ENCODE assay signal across 24 cellular contexts in the genomic region with DNA sequence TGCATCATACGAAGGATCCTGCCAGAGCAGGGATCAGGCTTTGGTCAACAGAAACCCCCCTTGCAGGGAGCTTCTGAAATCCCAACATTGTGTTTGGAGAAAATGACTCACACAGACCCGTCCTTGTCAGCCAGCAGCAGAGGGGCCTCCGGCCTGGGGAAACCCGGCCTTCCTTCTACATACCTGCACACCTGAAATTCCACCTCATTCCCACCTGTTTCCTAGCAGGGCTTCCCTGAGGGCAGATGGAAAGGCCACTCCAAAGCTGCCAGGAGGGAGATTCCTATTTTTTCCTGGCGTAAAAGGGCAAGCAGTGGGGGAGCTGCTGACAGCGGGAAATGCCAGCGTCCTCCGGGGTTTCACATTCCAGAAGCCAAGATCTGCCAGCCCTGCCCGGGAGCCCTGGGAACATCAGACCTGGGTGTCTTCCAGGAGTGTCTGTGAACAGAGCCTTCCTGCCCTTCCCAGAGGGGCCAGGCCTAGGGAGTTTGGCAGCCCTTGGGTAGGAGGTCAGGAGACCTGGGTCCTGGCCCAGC. TPM values are rescaled to one million over a fixed set of nuclear protein-coding genes. Genes with fewer than 3 reads are reported as not detected.
"Had no signal": no experiment of that assay in that cellular context is flagged by ENCODE, and none has a peak within 500 bp of the region (broad histone marks: within the 10 kb centered on the region; RNA-seq: fewer than 3 reads in every experiment).

No MANE protein-coding gene starts in this region.

- H3K27ac ChIP-seq: esophagus muscularis mucosa, prostate gland, right lobe of liver, stomach, testis, upper lobe of right lung had no signal

- ATAC-seq: activated T-cell treated with anti-CD3 and anti-CD28 coated beads, Interleukin-2, amount 50 U/mL, for 4 hours; right lobe of liver; upper lobe of right lung had no signal

- H3K4me3 Mint-ChIP-seq: activated naive CD4-positive, alpha-beta T cell treated with anti-CD3 and anti-CD28 coated beads, Interleukin-2, amount 10 ng/mL, durations not matched to agents 7 days and 5 days; activated naive CD8-positive, alpha-beta T cell treated with anti-CD3 and anti-CD28 coated beads, Interleukin-2, amount 50 U/mL, for 24 hours; activated T-cell treated with anti-CD3 and anti-CD28 coated beads, Interleukin-2, amount 50 U/mL, for 4 hours; brain; dendritic cell treated with granulocyte-macrophage colony-stimulating factor and Interleukin-4, amounts not matched to agents 40 ng/mL and 50 ng/mL, for 4 days; nephron progenitor cell; stimulated activated effector memory CD8-positive, alpha-beta T cell treated with anti-CD3 and anti-CD28 coated beads, Interleukin-12 subunit alpha, Interleukin-12 subunit beta, amount 100 ng/mL, for 72 hours; T-helper 1 cell treated with Interleukin-12 subunit alpha and Interleukin-12 subunit beta and Interleukin-4 antibody, amounts not matched to agents 30 μg/mL and 1 μg/mL, for 36 hours had no signal

- H3K36me3 ChIP-seq: esophagus muscularis mucosa, prostate gland, right lobe of liver, stomach, upper lobe of right lung had no signal

- FAIRE-seq: endothelial cell of umbilical vein had no signal

- H3K36me3 Mint-ChIP-seq: activated naive CD4-positive, alpha-beta T cell treated with anti-CD3 and anti-CD28 coated beads, Interleukin-2, amount 10 ng/mL, durations not matched to agents 7 days and 5 days; brain; stimulated activated effector memory CD8-positive, alpha-beta T cell treated with anti-CD3 and anti-CD28 coated beads, Interleukin-12 subunit alpha, Interleukin-12 subunit beta, amount 100 ng/mL, for 72 hours had no signal

- H3K27me3 ChIP-seq: right lobe of liver, testis had no signal

- DNase-seq: activated CD4-positive, alpha-beta T cell treated with anti-CD3 and anti-CD28 coated beads, Interleukin-2, amount 50 U/mL, for 1 hour; activated CD8-positive, alpha-beta memory T cell treated with anti-CD3 and anti-CD28 coated beads, Interleukin-2, amount 50 U/mL, for 4 hours; activated effector memory CD4-positive, alpha-beta T cell treated with Interleukin-2 at 50 U/mL for 16 hours; activated naive CD4-positive, alpha-beta T cell treated with anti-CD3 and anti-CD28 coated beads, Interleukin-2, amount 10 ng/mL, durations not matched to agents 7 days and 5 days; activated naive CD8-positive, alpha-beta T cell treated with anti-CD3 and anti-CD28 coated beads, Interleukin-2, amount 50 U/mL, for 24 hours; activated T-cell treated with anti-CD3 and anti-CD28 coated beads, Interleukin-2, amount 50 U/mL, for 4 hours; anterior cingulate cortex; effector CD8-positive, alpha-beta T cell; midbrain; nephron progenitor cell; occipital lobe; right lobe of liver; stimulated activated CD4-positive, alpha-beta T cell treated with anti-CD3 and anti-CD28 coated beads, Interleukin-4, amount 100 ng/mL, for 24 hours; stomach; testis; upper lobe of right lung had no signal

- H3K9me3 Mint-ChIP-seq: activated naive CD4-positive, alpha-beta T cell treated with anti-CD3 and anti-CD28 coated beads, Interleukin-2, amount 10 ng/mL, durations not matched to agents 7 days and 5 days; activated naive CD8-positive, alpha-beta T cell treated with anti-CD3 and anti-CD28 coated beads, Interleukin-2, amount 50 U/mL, for 24 hours; activated T-cell treated with anti-CD3 and anti-CD28 coated beads, Interleukin-2, amount 50 U/mL, for 4 hours; dendritic cell treated with granulocyte-macrophage colony-stimulating factor and Interleukin-4, amounts not matched to agents 40 ng/mL and 50 ng/mL, for 4 days; nephron progenitor cell; stimulated activated effector memory CD8-positive, alpha-beta T cell treated with anti-CD3 and anti-CD28 coated beads, Interleukin-12 subunit alpha, Interleukin-12 subunit beta, amount 100 ng/mL, for 72 hours; T-helper 1 cell treated with Interleukin-12 subunit alpha and Interleukin-12 subunit beta and Interleukin-4 antibody, amounts not matched to agents 30 μg/mL and 1 μg/mL, for 36 hours had no signal

- H3K4me3 ChIP-seq: esophagus muscularis mucosa, prostate gland, right lobe of liver, stomach, testis, upper lobe of right lung had no signal

- H3K4me1 Mint-ChIP-seq: nephron progenitor cell had no signal

- H3K9me3 ChIP-seq: esophagus muscularis mucosa, prostate gland, right lobe of liver, stomach, testis, upper lobe of right lung had no signal

- H3K4me1 ChIP-seq: prostate gland, right lobe of liver, upper lobe of right lung had no signal

- H3K27ac Mint-ChIP-seq: activated naive CD4-positive, alpha-beta T cell treated with anti-CD3 and anti-CD28 coated beads, Interleukin-2, amount 10 ng/mL, durations not matched to agents 7 days and 5 days; activated naive CD8-positive, alpha-beta T cell treated with anti-CD3 and anti-CD28 coated beads, Interleukin-2, amount 50 U/mL, for 24 hours; brain; dendritic cell treated with granulocyte-macrophage colony-stimulating factor and Interleukin-4, amounts not matched to agents 40 ng/mL and 50 ng/mL, for 4 days; nephron progenitor cell; stimulated activated effector memory CD8-positive, alpha-beta T cell treated with anti-CD3 and anti-CD28 coated beads, Interleukin-12 subunit alpha, Interleukin-12 subunit beta, amount 100 ng/mL, for 72 hours had no signal

RNA-seq across cellular contexts. Expression of a gene that starts 3.0 kb away (rescaled TPM):
- total RNA-seq: activated T-cell treated with anti-CD3 and anti-CD28 coated beads, Interleukin-2, amount 50 U/mL, for 4 hours; endothelial cell of umbilical vein; esophagus muscularis mucosa; lung microvascular endothelial cell; occipital lobe; right lobe of liver; stomach; upper lobe of right lung had no signal
- polyA plus RNA-seq: endothelial cell of umbilical vein had no signal
